26 cellular contexts compared by ENCODE assay signal in genomic region chr12:91974541-91974940, GRCh38.
DNase-seq lines count a peak whose midpoint lies in the region; ATAC-seq and TF ChIP-seq lines count a peak whose summit lies in the region.
"Had no signal": no experiment of that assay in that cellular context is flagged by ENCODE, and none has a peak within 500 bp of the region (broad histone marks: within the 10 kb centered on the region; RNA-seq: fewer than 3 reads in every experiment).

No MANE protein-coding gene starts in this region.

- no peak overlapping the region for H3K4me3 Mint-ChIP-seq in nephron progenitor cell
- no peak overlapping the region for H3K4me3 Mint-ChIP-seq in neural progenitor cell
- H3K4me3 Mint-ChIP-seq: activated naive CD4-positive, alpha-beta T cell treated with anti-CD3 and anti-CD28 coated beads for 36 hours; endodermal cell had no signal

- intact Hi-C loops in lower lobe of right lung (cut with DNase I), result no loop called here

- no peaks in the 10 kb centered on the region for H3K79me2 ChIP-seq in neural progenitor cell (ENCODE audit: low read depth)

- H3K4me1 Mint-ChIP-seq in nephron progenitor cell, result peaks cover 14% of the 10 kb centered on the region
- peaks cover 2% of the 10 kb centered on the region for H3K4me1 Mint-ChIP-seq in neural progenitor cell

- no peak overlapping the region for H3K4me3 ChIP-seq in BE2C (ENCODE audit: low read depth, low read length)
- no peak overlapping the region for H3K4me3 ChIP-seq in choroid plexus epithelial cell (ENCODE audit: low read depth, low read length)
- H3K4me3 ChIP-seq in neural progenitor cell, result no peak overlapping the region
- no peak overlapping the region for H3K4me3 ChIP-seq in lower lobe of right lung
- H3K4me3 ChIP-seq: BLaER1 treated with 17β-estradiol and CSF1 and Interleukin-3, amounts not matched to agents 10 nM and 100 nM; left lung; tibial artery had no signal

- H3K36me3 ChIP-seq in BE2C (no peaks in the 10 kb centered on the region), neural progenitor cell (no peaks in the 10 kb centered on the region), lower lobe of right lung (no peaks in the 10 kb centered on the region)
- H3K36me3 ChIP-seq: BLaER1 treated with 17β-estradiol and CSF1 and Interleukin-3, amounts not matched to agents 10 nM and 100 nM; left lung; tibial artery had no signal

- DNase-seq in BE2C (peak; percentile 14), NCI-H82 (lab: John Stamatoyannopoulos, UW) (peak; percentile 70), choroid plexus epithelial cell (ENCODE audit: low read depth) (peak; percentile 64), nephron progenitor cell (no peak), neural progenitor cell (ENCODE audit: low spot score) (no peak), lower lobe of right lung (no peak)
- DNase-seq: activated CD4-positive, alpha-beta T cell treated with anti-CD3 and anti-CD28 coated beads, Interleukin-2, amount 50 U/mL, for 48 hours; activated naive CD4-positive, alpha-beta T cell treated with anti-CD3 and anti-CD28 coated beads for 36 hours; COR-L47; DND-41; endodermal cell; left lung; mesendoderm; naive thymus-derived CD4-positive, alpha-beta T cell; NCI-H146; NK-92 treated with Interleukin-12 subunit alpha and Interleukin-12 subunit beta, amount 100 ng/mL, for 24 hours; PC-3; Right ventricle myocardium superior; small intestine; stimulated activated CD4-positive, alpha-beta T cell treated with anti-CD3 and anti-CD28 coated beads, Interleukin-1b, Interleukin-23, amount 100 ng/mL, for 48 hours; stimulated activated CD8-positive, alpha-beta memory T cell treated with anti-CD3 and anti-CD28 coated beads, Interleukin-4, amount 100 ng/mL, for 48 hours; tibial artery had no signal

- H3K27ac ChIP-seq in neural progenitor cell (no peak overlapping the region), lower lobe of right lung (no peak overlapping the region)
- H3K27ac ChIP-seq: BLaER1 treated with 17β-estradiol and CSF1 and Interleukin-3, amounts not matched to agents 10 nM and 100 nM; left lung; tibial artery had no signal

- H3F3A ChIP-seq in neural progenitor cell (ENCODE audit: low read depth), result no peaks in the 10 kb centered on the region

- peaks cover 15% of the 10 kb centered on the region for H3K4me1 ChIP-seq in BE2C
- H3K4me1 ChIP-seq in neural progenitor cell, result no peaks in the 10 kb centered on the region
- no peaks in the 10 kb centered on the region for H3K4me1 ChIP-seq in lower lobe of right lung

- no peak for ATAC-seq in HG03097 (IDR thresholded peaks at IDR 0.05; ENCODE audit: low FRiP score, unreplicated experiment)
- ATAC-seq in lower lobe of right lung, result no peak
- ATAC-seq in HG02642 (IDR thresholded peaks at IDR 0.05; ENCODE audit: poor library complexity, unreplicated experiment), result no peak
- ATAC-seq: esophagus mucosa; left lung; naive thymus-derived CD4-positive, alpha-beta T cell; PC-3 had no signal

- H3K9me3 ChIP-seq in BE2C (0 out of 2 replicates have a peak, but pooled peaks cover 2% of the 10 kb centered on the region), neural progenitor cell (ENCODE audit: low read depth) (no peaks in the 10 kb centered on the region), lower lobe of right lung (no peaks in the 10 kb centered on the region)
- H3K9me3 ChIP-seq: left lung, tibial artery had no signal

- H3K27me3 Mint-ChIP-seq in nephron progenitor cell (ENCODE audit: low read depth, poor library complexity), result no peaks in the 10 kb centered on the region
- H3K27me3 Mint-ChIP-seq in neural progenitor cell (ENCODE audit: insufficient read depth, low read depth), result no peaks in the 10 kb centered on the region
- H3K27me3 Mint-ChIP-seq: naive thymus-derived CD4-positive, alpha-beta T cell had no signal

- H4K20me1 ChIP-seq in neural progenitor cell (ENCODE audit: low read depth), result no peaks in the 10 kb centered on the region
- H4K20me1 ChIP-seq: BLaER1 treated with 17β-estradiol and CSF1 and Interleukin-3, amounts not matched to agents 10 nM and 100 nM had no signal

- H3K36me3 Mint-ChIP-seq in nephron progenitor cell (ENCODE audit: low read depth) (no peaks in the 10 kb centered on the region), neural progenitor cell (peaks cover 5% of the 10 kb centered on the region)

- H2AFZ ChIP-seq in neural progenitor cell (replicated peaks), result no peak overlapping the region

- H3K27ac Mint-ChIP-seq in nephron progenitor cell (peak overlapping the region; percentile 13), neural progenitor cell (no peak overlapping the region)
- H3K27ac Mint-ChIP-seq: activated naive CD4-positive, alpha-beta T cell treated with anti-CD3 and anti-CD28 coated beads for 36 hours; endodermal cell had no signal

- peaks cover 25% of the 10 kb centered on the region for H3K9me3 Mint-ChIP-seq in nephron progenitor cell
- peaks cover 11% of the 10 kb centered on the region for H3K9me3 Mint-ChIP-seq in neural progenitor cell

- no peak overlapping the region for H3K4me2 ChIP-seq in neural progenitor cell
- H3K4me2 ChIP-seq: BLaER1 treated with 17β-estradiol and CSF1 and Interleukin-3, amounts not matched to agents 10 nM and 100 nM had no signal

- TF ChIP-seq CTCF in BE2C (IDR thresholded peaks at IDR 0.05; ENCODE audit: low read depth, low read length) (no peak), choroid plexus epithelial cell (conservative IDR thresholded peaks at IDR 0.05; ENCODE audit: low read depth, low read length) (no peak), nephron progenitor cell (IDR thresholded peaks at IDR 0.05) (no peak), neural progenitor cell (IDR thresholded peaks at IDR 0.05) (no peak), lower lobe of right lung (IDR thresholded peaks at IDR 0.05) (no peak)

- no peak overlapping the region for H3K9ac ChIP-seq in neural progenitor cell
- H3K9ac ChIP-seq: BLaER1 treated with 17β-estradiol and CSF1 and Interleukin-3, amounts not matched to agents 10 nM and 100 nM had no signal

- H3K27me3 ChIP-seq in BE2C, result no peaks in the 10 kb centered on the region
- no peaks in the 10 kb centered on the region for H3K27me3 ChIP-seq in neural progenitor cell
- H3K27me3 ChIP-seq in lower lobe of right lung (ENCODE audit: low read depth), result no peaks in the 10 kb centered on the region
- H3K27me3 ChIP-seq: BLaER1 treated with 17β-estradiol and CSF1 and Interleukin-3, amounts not matched to agents 10 nM and 100 nM; left lung; tibial artery had no signal

Comparison
In these comparisons a context has a peak if more than half of its experiments do, and no peak if none do; other contexts are left out.
1. DNase-seq: peak in BE2C (single experiment), NCI-H82 (single experiment) and choroid plexus epithelial cell (single experiment); none in nephron progenitor cell (single experiment), neural progenitor cell (single experiment) and lower lobe of right lung (single experiment).